12 cellular contexts compared by ENCODE assay signal in genomic region chr10:12200850-12201249, GRCh38.
"Had no signal": no experiment of that assay in that cellular context is flagged by ENCODE, and none has a peak within 500 bp of the region (broad histone marks: within the 10 kb centered on the region; RNA-seq: fewer than 3 reads in every experiment).

No MANE protein-coding gene starts in this region.

- H3K4me3 ChIP-seq: psoas muscle, tibial artery had no signal

- H3K4me3 Mint-ChIP-seq: endodermal cell, nephron progenitor cell had no signal

- ATAC-seq: left ventricle myocardium superior, psoas muscle, sciatic nerve had no signal

- H3K9me3 Mint-ChIP-seq: endodermal cell had no signal

- DNase-seq: activated CD4-positive, alpha-beta T cell treated with anti-CD3 and anti-CD28 coated beads, Interleukin-2, amount 50 U/mL, for 4 hours; activated CD8-positive, alpha-beta memory T cell treated with anti-CD3 and anti-CD28 coated beads, Interleukin-2, amount 50 U/mL, for 4 hours; endodermal cell; kidney glomerular epithelial cell; left ventricle myocardium superior; mesendoderm; nephron progenitor cell; psoas muscle; SW 1271; T-helper 9 cell; tibial artery had no signal

- H3K27ac Mint-ChIP-seq: endodermal cell had no signal
